Comparison of ENCODE assay signal across 1 cellular context in genomic region chrX:14029425-14030247, GRCh38.
A peak's percentile ranks its signal among the peaks of the same experiment; 100 is the strongest.
TF ChIP-seq lines count a peak whose summit lies in the region.

Gene GEMIN8, minus strand, starts transcription at chrX:14029892. Its CDS starts 8,414 bp downstream, at chrX:14021478.

TF ChIP-seq in K562, 482 proteins besides CTCF, POLR2A, EP300 and RAD21 (continued from another document and continues in another):
- TF ChIP-seq ARID4B (CRISPR knock-in tag; IDR thresholded peaks at IDR 0.05) (peak; percentile 78; the same call in 1 of the 2 replicates), ZNF76 (CRISPR knock-in tag; IDR thresholded peaks at IDR 0.05; ENCODE audit: borderline replicate concordance) (no peak), NFYB (IDR thresholded peaks at IDR 0.05; ENCODE audit: extremely low read depth, insufficient read length) (no peak), PTTG1 (tag; IDR thresholded peaks at IDR 0.05; ENCODE audit: low read depth) (no peak), NCOA6 (IDR thresholded peaks at IDR 0.05) (no peak), RBFOX2 (IDR thresholded peaks at IDR 0.05; ENCODE audit: low read depth, low read length) (peak; percentile 94), PBX2 (CRISPR knock-in tag; IDR thresholded peaks at IDR 0.05; ENCODE audit: low read depth) (no peak), PBX2 (tag; conservative IDR thresholded peaks at IDR 0.05; ENCODE audit: low read depth) (no peak), CHD4 (IDR thresholded peaks at IDR 0.05; ENCODE audit: insufficient read depth, insufficient replicate concordance, low read depth, low read length, poor library complexity, severe bottlenecking) (no peak), RBM34 (IDR thresholded peaks at IDR 0.05; ENCODE audit: borderline replicate concordance, insufficient read depth, low read length) (0 out of 2 replicates have a peak, but pooled peaks have one; percentile 32), SRSF9 (IDR thresholded peaks at IDR 0.05; ENCODE audit: borderline replicate concordance, low read depth, low read length) (no peak), ZBTB11 (CRISPR knock-in tag; IDR thresholded peaks at IDR 0.05) (peak in 2 of 3 experiments; percentile 65 to 90; a peak in 4 of 6 replicates), SMAD2 (IDR thresholded peaks at IDR 0.05; ENCODE audit: low read depth, low read length) (no peak), TSC22D4 (tag; IDR thresholded peaks at IDR 0.05) (no peak), ZSCAN29 (IDR thresholded peaks at IDR 0.05) (0 out of 2 replicates have a peak, but pooled peaks have one; percentile 13), ZBTB12 (CRISPR knock-in tag; IDR thresholded peaks at IDR 0.05) (peak; percentile 75), ARID2 (IDR thresholded peaks at IDR 0.05) (no peak), ZNF511 (CRISPR knock-in tag; IDR thresholded peaks at IDR 0.05) (0 out of 2 replicates have a peak, but pooled peaks have one; percentile 69), FOXK2 (conservative IDR thresholded peaks at IDR 0.05 in 1 of 2, IDR thresholded peaks at IDR 0.05 in 1 of 2; ENCODE audit: low read depth in 2 of 2) (peak; percentile 43 to 54; a peak in 2 of 4 replicates), RREB1 (CRISPR knock-in tag; IDR thresholded peaks at IDR 0.05) (no peak), ZNF699 (CRISPR knock-in tag; IDR thresholded peaks at IDR 0.05; ENCODE audit: insufficient replicate concordance) (no peak), ATF1 (CRISPR knock-in tag; IDR thresholded peaks at IDR 0.05) (peak; percentile 65), ATF1 (tag; IDR thresholded peaks at IDR 0.05) (peak; percentile 97), ZNF274 (IDR thresholded peaks at IDR 0.05; ENCODE audit: borderline replicate concordance, low read depth, low read length) (no peak), ZNF77 (CRISPR knock-in tag; IDR thresholded peaks at IDR 0.05) (no peak), HDAC1 (IDR thresholded peaks at IDR 0.05) (peak in 1 of 2 experiments; percentile 85; a peak in 2 of 4 replicates), ZNF3 (CRISPR knock-in tag; IDR thresholded peaks at IDR 0.05) (no peak), XRCC4 (IDR thresholded peaks at IDR 0.05; ENCODE audit: extremely low read depth, insufficient read depth, insufficient read length) (no peak), PATZ1 (CRISPR knock-in tag; IDR thresholded peaks at IDR 0.05; ENCODE audit: borderline replicate concordance) (no peak), ZBTB33 (CRISPR knock-in tag; IDR thresholded peaks at IDR 0.05) (no peak), ZNF79 (CRISPR knock-in tag; IDR thresholded peaks at IDR 0.05; ENCODE audit: low read depth) (no peak)
